ENCODE assay signal across 1 cellular context in the genomic region with DNA sequence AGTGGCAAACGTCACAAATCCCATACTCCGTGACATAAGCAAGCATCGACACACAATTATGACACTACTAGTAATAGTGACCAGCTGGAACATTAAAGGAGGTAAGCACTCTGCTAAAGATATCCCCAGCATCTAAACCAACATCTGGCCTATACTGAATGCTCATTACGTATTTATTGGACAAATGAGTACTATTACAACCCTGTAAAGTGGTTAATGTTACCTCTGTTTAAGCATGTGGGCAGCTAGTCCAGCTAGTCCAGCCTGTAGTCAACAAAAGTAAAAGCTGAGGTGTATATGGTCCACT.
TF ChIP-seq lines count a peak whose summit lies in the region.

No MANE protein-coding gene starts in this region.

TF ChIP-seq in HEK293, 187 proteins besides CTCF, POLR2A, EP300 and RAD21 (continued from another document):
- TF ChIP-seq, protein P1, sequence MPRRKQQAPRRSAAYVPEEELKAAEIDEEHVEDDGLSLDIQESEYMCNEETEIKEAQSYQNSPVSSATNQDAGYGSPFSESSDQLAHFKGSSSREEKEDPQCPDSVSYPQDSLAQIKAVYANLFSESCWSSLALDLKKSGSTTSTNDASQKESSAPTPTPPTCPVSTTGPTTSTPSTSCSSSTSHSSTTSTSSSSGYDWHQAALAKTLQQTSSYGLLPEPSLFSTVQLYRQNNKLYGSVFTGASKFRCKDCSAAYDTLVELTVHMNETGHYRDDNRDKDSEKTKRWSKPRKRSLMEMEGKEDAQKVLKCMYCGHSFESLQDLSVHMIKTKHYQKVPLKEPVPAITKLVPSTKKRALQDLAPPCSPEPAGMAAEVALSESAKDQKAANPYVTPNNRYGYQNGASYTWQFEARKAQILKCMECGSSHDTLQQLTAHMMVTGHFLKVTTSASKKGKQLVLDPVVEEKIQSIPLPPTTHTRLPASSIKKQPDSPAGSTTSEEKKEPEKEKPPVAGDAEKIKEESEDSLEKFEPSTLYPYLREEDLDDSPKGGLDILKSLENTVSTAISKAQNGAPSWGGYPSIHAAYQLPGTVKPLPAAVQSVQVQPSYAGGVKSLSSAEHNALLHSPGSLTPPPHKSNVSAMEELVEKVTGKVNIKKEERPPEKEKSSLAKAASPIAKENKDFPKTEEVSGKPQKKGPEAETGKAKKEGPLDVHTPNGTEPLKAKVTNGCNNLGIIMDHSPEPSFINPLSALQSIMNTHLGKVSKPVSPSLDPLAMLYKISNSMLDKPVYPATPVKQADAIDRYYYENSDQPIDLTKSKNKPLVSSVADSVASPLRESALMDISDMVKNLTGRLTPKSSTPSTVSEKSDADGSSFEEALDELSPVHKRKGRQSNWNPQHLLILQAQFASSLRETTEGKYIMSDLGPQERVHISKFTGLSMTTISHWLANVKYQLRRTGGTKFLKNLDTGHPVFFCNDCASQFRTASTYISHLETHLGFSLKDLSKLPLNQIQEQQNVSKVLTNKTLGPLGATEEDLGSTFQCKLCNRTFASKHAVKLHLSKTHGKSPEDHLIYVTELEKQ (tag by site-specific recombination; IDR thresholded peaks at IDR 0.05; ENCODE audit: borderline replicate concordance) = 0 out of 2 replicates have a peak, but pooled peaks have one; percentile 6
